ENCODE assay signal across 1 cellular context in the genomic region with DNA sequence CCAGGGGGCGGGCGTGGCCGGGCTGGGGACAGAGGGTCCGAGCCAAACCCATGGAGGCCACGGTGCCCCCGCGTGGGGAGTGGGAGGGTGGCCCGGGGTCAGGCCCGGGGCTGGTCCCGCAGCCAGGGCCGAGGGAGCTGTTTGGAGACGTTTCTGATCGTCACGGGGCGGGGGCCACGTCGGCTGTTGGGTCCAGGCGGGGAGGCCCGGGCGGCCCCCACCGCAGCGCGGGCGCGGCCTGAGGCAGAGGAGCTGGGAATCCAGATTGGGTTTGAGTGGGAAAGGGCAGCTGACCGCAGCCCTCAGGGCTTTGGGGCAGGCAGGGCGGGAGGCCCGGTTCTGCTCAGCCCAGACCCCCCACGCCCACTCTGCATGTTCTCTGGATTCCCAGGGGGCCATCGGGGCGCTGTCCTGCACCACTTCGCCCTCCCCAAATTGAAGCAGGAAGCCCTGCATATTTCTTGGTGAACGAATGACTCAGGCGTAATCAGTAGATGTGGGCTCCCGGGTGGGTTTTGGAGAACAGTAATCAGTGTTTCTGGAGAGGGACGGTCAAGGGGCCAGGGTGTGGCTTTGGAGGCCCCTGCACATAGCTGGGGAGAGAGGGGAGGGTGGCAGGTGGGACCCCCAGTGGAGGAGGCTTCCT.
TF ChIP-seq lines count a peak whose summit lies in the region.

No MANE protein-coding gene starts in this region.

TF ChIP-seq in K562, 482 proteins besides CTCF, POLR2A, EP300 and RAD21:
- TF ChIP-seq TCF3 (CRISPR knock-in tag; IDR thresholded peaks at IDR 0.05) = no peak
- TF ChIP-seq MEF2D (tag; conservative IDR thresholded peaks at IDR 0.05; ENCODE audit: low read depth) = no peak
- TF ChIP-seq ZNF586 (CRISPR knock-in tag; conservative IDR thresholded peaks at IDR 0.05) = no peak
- TF ChIP-seq, protein P1, sequence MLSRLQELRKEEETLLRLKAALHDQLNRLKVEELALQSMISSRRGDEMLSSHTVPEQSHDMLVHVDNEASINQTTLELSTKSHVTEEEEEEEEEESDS (CRISPR knock-in tag; IDR thresholded peaks at IDR 0.05) = no peak
- no peak for TF ChIP-seq PYGO2 (tag; IDR thresholded peaks at IDR 0.05)
- TF ChIP-seq, protein P2, sequence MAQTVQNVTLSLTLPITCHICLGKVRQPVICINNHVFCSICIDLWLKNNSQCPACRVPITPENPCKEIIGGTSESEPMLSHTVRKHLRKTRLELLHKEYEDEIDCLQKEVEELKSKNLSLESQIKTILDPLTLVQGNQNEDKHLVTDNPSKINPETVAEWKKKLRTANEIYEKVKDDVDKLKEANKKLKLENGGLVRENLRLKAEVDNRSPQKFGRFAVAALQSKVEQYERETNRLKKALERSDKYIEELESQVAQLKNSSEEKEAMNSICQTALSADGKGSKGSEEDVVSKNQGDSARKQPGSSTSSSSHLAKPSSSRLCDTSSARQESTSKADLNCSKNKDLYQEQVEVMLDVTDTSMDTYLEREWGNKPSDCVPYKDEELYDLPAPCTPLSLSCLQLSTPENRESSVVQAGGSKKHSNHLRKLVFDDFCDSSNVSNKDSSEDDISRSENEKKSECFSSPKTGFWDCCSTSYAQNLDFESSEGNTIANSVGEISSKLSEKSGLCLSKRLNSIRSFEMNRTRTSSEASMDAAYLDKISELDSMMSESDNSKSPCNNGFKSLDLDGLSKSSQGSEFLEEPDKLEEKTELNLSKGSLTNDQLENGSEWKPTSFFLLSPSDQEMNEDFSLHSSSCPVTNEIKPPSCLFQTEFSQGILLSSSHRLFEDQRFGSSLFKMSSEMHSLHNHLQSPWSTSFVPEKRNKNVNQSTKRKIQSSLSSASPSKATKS (CRISPR knock-in tag; IDR thresholded peaks at IDR 0.05) = no peak
- TF ChIP-seq RBM17 (IDR thresholded peaks at IDR 0.05; ENCODE audit: borderline replicate concordance, low read depth, low read length) = no peak
- no peak for TF ChIP-seq SUPT5H (IDR thresholded peaks at IDR 0.05)
- no peak for TF ChIP-seq ATF1 (CRISPR knock-in tag; IDR thresholded peaks at IDR 0.05)
- TF ChIP-seq ATF1 (tag; IDR thresholded peaks at IDR 0.05) = no peak
- TF ChIP-seq FOXP1 (CRISPR knock-in tag; IDR thresholded peaks at IDR 0.05) = no peak
- no peak for TF ChIP-seq SIX5 (IDR thresholded peaks at IDR 0.05; ENCODE audit: borderline replicate concordance in 1 of 2, insufficient read depth in 1 of 2, low read depth in 1 of 2, low read length in 2 of 2)
- TF ChIP-seq, protein P3, sequence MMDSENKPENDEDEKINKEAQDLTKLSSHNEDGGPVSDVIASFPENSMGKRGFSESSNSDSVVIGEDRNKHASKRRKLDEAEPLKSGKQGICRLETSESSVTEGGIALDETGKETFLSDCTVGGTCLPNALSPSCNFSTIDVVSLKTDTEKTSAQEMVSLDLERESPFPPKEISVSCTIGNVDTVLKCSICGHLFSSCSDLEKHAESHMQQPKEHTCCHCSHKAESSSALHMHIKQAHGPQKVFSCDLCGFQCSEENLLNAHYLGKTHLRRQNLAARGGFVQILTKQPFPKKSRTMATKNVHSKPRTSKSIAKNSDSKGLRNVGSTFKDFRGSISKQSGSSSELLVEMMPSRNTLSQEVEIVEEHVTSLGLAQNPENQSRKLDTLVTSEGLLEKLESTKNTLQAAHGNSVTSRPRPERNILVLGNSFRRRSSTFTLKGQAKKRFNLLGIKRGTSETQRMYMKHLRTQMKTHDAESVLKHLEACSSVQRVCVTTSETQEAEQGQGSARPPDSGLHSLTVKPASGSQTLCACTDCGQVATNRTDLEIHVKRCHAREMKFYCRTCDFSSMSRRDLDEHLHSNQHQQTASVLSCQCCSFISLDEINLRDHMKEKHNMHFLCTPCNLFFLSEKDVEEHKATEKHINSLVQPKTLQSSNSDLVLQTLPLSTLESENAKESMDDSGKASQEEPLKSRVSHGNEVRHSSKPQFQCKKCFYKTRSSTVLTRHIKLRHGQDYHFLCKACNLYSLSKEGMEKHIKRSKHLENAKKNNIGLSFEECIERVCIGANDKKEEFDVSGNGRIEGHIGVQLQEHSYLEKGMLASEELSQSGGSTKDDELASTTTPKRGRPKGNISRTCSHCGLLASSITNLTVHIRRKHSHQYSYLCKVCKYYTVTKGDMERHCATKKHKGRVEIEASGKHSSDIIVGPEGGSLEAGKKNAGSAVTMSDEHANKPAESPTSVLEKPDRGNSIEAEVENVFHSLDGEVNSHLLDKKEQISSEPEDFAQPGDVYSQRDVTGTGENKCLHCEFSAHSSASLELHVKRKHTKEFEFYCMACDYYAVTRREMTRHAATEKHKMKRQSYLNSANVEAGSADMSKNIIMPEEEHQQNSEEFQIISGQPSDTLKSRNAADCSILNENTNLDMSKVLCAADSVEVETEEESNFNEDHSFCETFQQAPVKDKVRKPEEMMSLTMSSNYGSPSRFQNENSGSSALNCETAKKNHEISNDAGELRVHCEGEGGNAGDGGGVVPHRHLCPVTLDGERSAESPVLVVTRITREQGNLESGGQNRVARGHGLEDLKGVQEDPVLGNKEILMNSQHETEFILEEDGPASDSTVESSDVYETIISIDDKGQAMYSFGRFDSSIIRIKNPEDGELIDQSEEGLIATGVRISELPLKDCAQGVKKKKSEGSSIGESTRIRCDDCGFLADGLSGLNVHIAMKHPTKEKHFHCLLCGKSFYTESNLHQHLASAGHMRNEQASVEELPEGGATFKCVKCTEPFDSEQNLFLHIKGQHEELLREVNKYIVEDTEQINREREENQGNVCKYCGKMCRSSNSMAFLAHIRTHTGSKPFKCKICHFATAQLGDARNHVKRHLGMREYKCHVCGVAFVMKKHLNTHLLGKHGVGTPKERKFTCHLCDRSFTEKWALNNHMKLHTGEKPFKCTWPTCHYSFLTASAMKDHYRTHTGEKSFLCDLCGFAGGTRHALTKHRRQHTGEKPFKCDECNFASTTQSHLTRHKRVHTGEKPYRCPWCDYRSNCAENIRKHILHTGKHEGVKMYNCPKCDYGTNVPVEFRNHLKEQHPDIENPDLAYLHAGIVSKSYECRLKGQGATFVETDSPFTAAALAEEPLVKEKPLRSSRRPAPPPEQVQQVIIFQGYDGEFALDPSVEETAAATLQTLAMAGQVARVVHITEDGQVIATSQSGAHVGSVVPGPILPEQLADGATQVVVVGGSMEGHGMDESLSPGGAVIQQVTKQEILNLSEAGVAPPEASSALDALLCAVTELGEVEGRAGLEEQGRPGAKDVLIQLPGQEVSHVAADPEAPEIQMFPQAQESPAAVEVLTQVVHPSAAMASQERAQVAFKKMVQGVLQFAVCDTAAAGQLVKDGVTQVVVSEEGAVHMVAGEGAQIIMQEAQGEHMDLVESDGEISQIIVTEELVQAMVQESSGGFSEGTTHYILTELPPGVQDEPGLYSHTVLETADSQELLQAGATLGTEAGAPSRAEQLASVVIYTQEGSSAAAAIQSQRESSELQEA (IDR thresholded peaks at IDR 0.05; ENCODE audit: low read depth) = no peak
- TF ChIP-seq, protein P4, sequence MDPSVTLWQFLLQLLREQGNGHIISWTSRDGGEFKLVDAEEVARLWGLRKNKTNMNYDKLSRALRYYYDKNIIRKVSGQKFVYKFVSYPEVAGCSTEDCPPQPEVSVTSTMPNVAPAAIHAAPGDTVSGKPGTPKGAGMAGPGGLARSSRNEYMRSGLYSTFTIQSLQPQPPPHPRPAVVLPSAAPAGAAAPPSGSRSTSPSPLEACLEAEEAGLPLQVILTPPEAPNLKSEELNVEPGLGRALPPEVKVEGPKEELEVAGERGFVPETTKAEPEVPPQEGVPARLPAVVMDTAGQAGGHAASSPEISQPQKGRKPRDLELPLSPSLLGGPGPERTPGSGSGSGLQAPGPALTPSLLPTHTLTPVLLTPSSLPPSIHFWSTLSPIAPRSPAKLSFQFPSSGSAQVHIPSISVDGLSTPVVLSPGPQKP (CRISPR knock-in tag; IDR thresholded peaks at IDR 0.05) = no peak
- no peak for TF ChIP-seq ZNF174 (CRISPR knock-in tag; IDR thresholded peaks at IDR 0.05)
- TF ChIP-seq, protein P5, sequence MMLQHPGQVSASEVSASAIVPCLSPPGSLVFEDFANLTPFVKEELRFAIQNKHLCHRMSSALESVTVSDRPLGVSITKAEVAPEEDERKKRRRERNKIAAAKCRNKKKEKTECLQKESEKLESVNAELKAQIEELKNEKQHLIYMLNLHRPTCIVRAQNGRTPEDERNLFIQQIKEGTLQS (IDR thresholded peaks at IDR 0.05) = no peak
- TF ChIP-seq, protein P5 (CRISPR knock-in tag; conservative IDR thresholded peaks at IDR 0.05) = no peak
- TF ChIP-seq, protein P6, sequence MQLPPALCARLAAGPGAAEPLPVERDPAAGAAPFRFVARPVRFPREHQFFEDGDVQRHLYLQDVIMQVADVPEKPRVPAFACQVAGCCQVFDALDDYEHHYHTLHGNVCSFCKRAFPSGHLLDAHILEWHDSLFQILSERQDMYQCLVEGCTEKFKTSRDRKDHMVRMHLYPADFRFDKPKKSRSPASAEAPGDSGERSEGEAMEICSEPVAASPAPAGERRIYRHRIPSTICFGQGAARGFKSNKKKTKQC (CRISPR knock-in tag; IDR thresholded peaks at IDR 0.05) = no peak
- TF ChIP-seq ZNF23 (CRISPR knock-in tag; IDR thresholded peaks at IDR 0.05) = no peak
